In the genomic region with DNA sequence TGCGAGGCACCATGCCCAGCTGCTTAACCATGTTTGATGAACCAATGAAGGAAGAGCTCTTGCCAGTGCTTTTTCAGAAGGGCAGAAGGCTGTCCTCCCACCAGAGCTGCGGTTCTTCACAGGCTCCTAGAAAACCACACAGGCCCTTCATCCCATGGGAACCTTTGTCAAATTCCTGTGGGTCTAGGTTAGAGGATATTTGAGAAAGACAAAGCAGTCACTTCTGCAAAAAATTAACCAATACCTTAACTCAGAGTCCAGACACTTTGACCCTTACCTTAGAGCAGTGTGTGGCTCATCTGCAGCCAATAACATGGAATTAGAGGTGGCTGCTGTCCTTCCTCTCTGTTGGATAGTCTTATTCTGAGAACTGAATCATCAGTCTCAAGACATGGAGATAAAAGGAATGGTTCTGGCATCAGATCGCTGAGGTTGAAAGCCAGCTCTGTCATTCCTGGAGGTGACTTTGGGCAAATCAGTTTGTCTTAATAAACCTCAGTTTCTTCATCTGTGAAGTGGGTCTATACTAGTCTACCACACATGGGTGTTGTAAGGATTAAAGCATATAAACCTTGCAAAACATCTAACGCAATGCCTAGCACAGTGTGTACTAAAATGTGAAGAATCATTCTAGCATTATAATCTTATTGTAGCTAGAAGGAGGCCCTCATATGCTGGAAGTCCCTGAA, we compare ENCODE assay signal across 26 cellular contexts.
DNase-seq lines count a peak whose midpoint lies in the region; FAIRE-seq and TF ChIP-seq lines count a peak whose summit lies in the region.
"Had no signal": no experiment of that assay in that cellular context is flagged by ENCODE, and none has a peak within 500 bp of the region (broad histone marks: within the 10 kb centered on the region; RNA-seq: fewer than 3 reads in every experiment).

No MANE protein-coding gene starts in this region.

- peak; percentile 43 for FAIRE-seq in GM12891 (lab: Jason Lieb, UNC)
- FAIRE-seq: G401.6, pancreas had no signal

- peak overlapping the region; percentile 7 for H3K27ac ChIP-seq in substantia nigra (ENCODE audit: low read depth, low read length, poor library complexity, severe bottlenecking)
- H3K27ac ChIP-seq: C4-2B, esophagus muscularis mucosa, foreskin keratinocyte, neural progenitor cell, pancreas, testis had no signal

- DNase-seq in GM12891 (ENCODE audit: insufficient read length, low spot score) (no peak), RPMI7951 (ENCODE audit: low read depth) (peak; percentile 3), kidney tubule cell (ENCODE audit: low spot score) (peak; percentile 96), substantia nigra (lab: John Stamatoyannopoulos, UW) (no peak), cortex of kidney (lab: John Stamatoyannopoulos, UW) (no peak), NCI-H2196 treated with DMSO at 0.1 percent for 48 hours (lab: John Stamatoyannopoulos, UW; ENCODE audit: unreplicated experiment) (no peak)
- DNase-seq in activated CD4-positive, alpha-beta T cell treated with anti-CD3 and anti-CD28 coated beads, Interleukin-2, amount 50 U/mL, for 1 hour = no peak
- DNase-seq: activated B cell treated with CpG ODN at 0.5 μM for 24 hours; activated CD4-positive, alpha-beta T cell treated with anti-CD3 and anti-CD28 coated beads, Interleukin-2, amount 50 U/mL, for 4 hours; activated T-cell treated with anti-CD3 and anti-CD28 coated beads, Interleukin-2, amount 50 U/mL, for 72 hours; Caco-2; DMS79; foreskin keratinocyte; left colon; NCI-H1048; NCI-H1694; NCI-H510A; pancreas; spleen; stimulated activated CD4-positive, alpha-beta T cell treated with anti-CD3 and anti-CD28 coated beads, Interleukin-2, amount 100 ng/mL, for 24 hours; stimulated activated naive CD8-positive, alpha-beta T cell treated with anti-CD3 and anti-CD28 coated beads, Interleukin-15, Interleukin-2, amounts not matched to agents 100 U/mL and 50 U/mL, for 24 hours had no signal

- TF ChIP-seq POLR2A in GM12891 (IDR thresholded peaks at IDR 0.05; ENCODE audit: low read depth, low read length) = no peak

TF ChIP-seq in GM12891, 5 proteins besides CTCF, POLR2A, EP300 and RAD21:
- TF ChIP-seq TAF1 (IDR thresholded peaks at IDR 0.05; ENCODE audit: low read depth, low read length) (no peak), POU2F2 (IDR thresholded peaks at IDR 0.05; ENCODE audit: low read depth, low read length) (no peak), PAX5 (IDR thresholded peaks at IDR 0.05; ENCODE audit: insufficient read depth, low read length, severe bottlenecking) (no peak), POLR2AphosphoS5 (IDR thresholded peaks at IDR 0.05; ENCODE audit: low read depth, low read length) (no peak), SPI1 (IDR thresholded peaks at IDR 0.05; ENCODE audit: low read depth, low read length) (no peak)
TF ChIP-seq in GM12891: peak in this region for 0.

Comparison
In these comparisons a context has a peak if more than half of its experiments do, and no peak if none do; other contexts are left out.
1. DNase-seq: peak in RPMI7951 (single experiment) and kidney tubule cell (single experiment); none in GM12891 (single experiment), substantia nigra (0 of 49), activated CD4-positive, alpha-beta T cell treated with anti-CD3 and anti-CD28 coated beads, Interleukin-2, amount 50 U/mL, for 1 hour (single experiment), cortex of kidney (single experiment) and NCI-H2196 treated with DMSO at 0.1 percent for 48 hours (single experiment).